Comparison of ENCODE assay signal across 23 cellular contexts in genomic region chr2:184197413-184197812, GRCh38.
"Had no signal": no experiment of that assay in that cellular context is flagged by ENCODE, and none has a peak within 500 bp of the region (broad histone marks: within the 10 kb centered on the region; RNA-seq: fewer than 3 reads in every experiment).

No MANE protein-coding gene starts in this region.

- H3K9me2 ChIP-seq: SK-N-SH had no signal

- FAIRE-seq: HTR-8/SVneo had no signal

- H3K4me2 ChIP-seq: SK-N-SH had no signal

- H3K27me3 Mint-ChIP-seq: T-cell had no signal

- H3K36me3 ChIP-seq: MG63 had no signal

- H3K4me3 ChIP-seq: MG63 had no signal

- DNase-seq: Karpas-422, KG1, MG63, NCI-H1092, NCI-H1105 treated with DMSO at 0.1 percent for 48 hours, NCI-H1417 treated with DMSO at 0.1 percent for 48 hours, NCI-H146, NCI-H1694 treated with DMSO at 0.1 percent for 48 hours, NCI-H1930, NCI-H2081, NCI-H2107, NCI-H2227 treated with DMSO at 0.1 percent for 48 hours, NCI-H524, NCI-H526 treated with DMSO at 0.1 percent for 48 hours, NCI-H748 treated with DMSO at 0.1 percent for 48 hours, PC-3, SHP77, SK-N-SH, SW 1271, T-cell had no signal

- H3K27ac ChIP-seq: RWPE1 had no signal

- H3K36me3 Mint-ChIP-seq: T-cell had no signal

- H3K27ac Mint-ChIP-seq: T-cell had no signal

- H3K9me3 ChIP-seq: MG63, SK-N-SH had no signal

- H3K4me3 Mint-ChIP-seq: T-cell had no signal

- H3K9ac ChIP-seq: SK-N-SH had no signal

- H3K27me3 ChIP-seq: MG63 had no signal

- ATAC-seq: Panc1, PC-3, T-cell had no signal

- H3K4me1 Mint-ChIP-seq: T-cell had no signal
